20 cellular contexts compared by ENCODE assay signal in genomic region chrX:115591420-115591819, GRCh38. TPM values are rescaled to one million over a fixed set of nuclear protein-coding genes. Genes with fewer than 3 reads are reported as not detected.
A peak's percentile ranks its signal among the peaks of the same experiment; 100 is the strongest.
DNase-seq lines count a peak whose midpoint lies in the region; ATAC-seq and TF ChIP-seq lines count a peak whose summit lies in the region.
"Had no signal": no experiment of that assay in that cellular context is flagged by ENCODE, and none has a peak within 500 bp of the region (broad histone marks: within the 10 kb centered on the region; RNA-seq: fewer than 3 reads in every experiment).

No MANE protein-coding gene starts in this region.

- no peak for DNase-seq in PC-3
- no peak for DNase-seq in endothelial cell (ENCODE audit: low spot score)
- DNase-seq in osteoblast (ENCODE audit: insufficient read length, low spot score, missing footprints), result no peak
- no peak for DNase-seq in NCI-H748 (lab: John Stamatoyannopoulos, UW; ENCODE audit: unreplicated experiment)
- DNase-seq in AG08395 (ENCODE audit: low spot score), result no peak
- DNase-seq: activated CD4-positive, alpha-beta T cell treated with anti-CD3 and anti-CD28 coated beads, Interleukin-2, amount 50 U/mL, for 4 hours; activated naive CD4-positive, alpha-beta T cell; aorta; mesendoderm; NCI-H1048; NCI-H2029 treated with DMSO at 0.1 percent for 48 hours; NCI-H510A; psoas muscle; T-helper 1 cell had no signal

- H2AFZ ChIP-seq in ACC112 (ENCODE audit: low read length, unreplicated experiment) (no peak overlapping the region), PC-3 (ENCODE audit: low read length) (no peak overlapping the region), osteoblast (ENCODE audit: low read length) (no peak overlapping the region)

- H3K27me3 ChIP-seq in ACC112 (ENCODE audit: insufficient read depth, low read length) (no peaks in the 10 kb centered on the region), PC-3 (ENCODE audit: low read length) (no peaks in the 10 kb centered on the region), osteoblast (ENCODE audit: insufficient read depth, low read length) (peaks cover 16% of the 10 kb centered on the region)

- BruUV-seq in PC-3 (replicated peaks; lab: Mats Ljungman, UMichigan), result TSS peak; percentile 47

- ATAC-seq in PC-3 (no peak), GM21723 (IDR thresholded peaks at IDR 0.05; ENCODE audit: unreplicated experiment) (no peak), HG02885 (IDR thresholded peaks at IDR 0.05; ENCODE audit: poor library complexity, unreplicated experiment) (no peak)
- ATAC-seq: natural killer cell treated with Interleukin-12 subunit alpha and Interleukin-12 subunit beta and Interleukin-15 and Interleukin-18, amount 100 ng/mL, for 72 hours; stimulated activated effector memory CD8-positive, alpha-beta T cell treated with anti-CD3 and anti-CD28 coated beads, Interleukin-12 subunit alpha, Interleukin-12 subunit beta, amount 100 ng/mL, for 72 hours had no signal

- peak overlapping the region; percentile 57 for H3K27ac Mint-ChIP-seq in endothelial cell (ENCODE audit: unreplicated experiment)
- H3K27ac Mint-ChIP-seq: natural killer cell treated with Interleukin-12 subunit alpha and Interleukin-12 subunit beta and Interleukin-15 and Interleukin-18, amount 100 ng/mL, for 72 hours; stimulated activated effector memory CD8-positive, alpha-beta T cell treated with anti-CD3 and anti-CD28 coated beads, Interleukin-12 subunit alpha, Interleukin-12 subunit beta, amount 100 ng/mL, for 72 hours had no signal

- peak overlapping the region; percentile 83 for H3K9ac ChIP-seq in PC-3 (ENCODE audit: low read length)

- H3K79me2 ChIP-seq in ACC112 (ENCODE audit: control insufficient read depth, insufficient read depth, low read length, unreplicated experiment) (peaks cover 86% of the 10 kb centered on the region), PC-3 (ENCODE audit: low read length) (peaks cover 97% of the 10 kb centered on the region), osteoblast (ENCODE audit: insufficient read depth, low read length) (peaks cover 84% of the 10 kb centered on the region)

- TF ChIP-seq CTCF in PC-3 (conservative IDR thresholded peaks at IDR 0.05; ENCODE audit: low read depth, low read length) (no peak), endothelial cell (IDR thresholded peaks at IDR 0.05; ENCODE audit: unreplicated experiment) (no peak), osteoblast (IDR thresholded peaks at IDR 0.05; ENCODE audit: extremely low read depth, low read depth, low read length) (no peak)

- H3K27me3 Mint-ChIP-seq in endothelial cell (ENCODE audit: unreplicated experiment), result no peaks in the 10 kb centered on the region

- no peaks in the 10 kb centered on the region for H3K9me3 ChIP-seq in PC-3 (ENCODE audit: low read length)
- no peaks in the 10 kb centered on the region for H3K9me3 ChIP-seq in osteoblast (ENCODE audit: low read depth, low read length)
- H3K9me3 ChIP-seq: psoas muscle, tibial nerve had no signal

- H3K36me3 ChIP-seq in ACC112 (ENCODE audit: insufficient read depth, low read length) (no peaks in the 10 kb centered on the region), PC-3 (ENCODE audit: low read depth, low read length) (peaks cover 9% of the 10 kb centered on the region; the same call in 1 of the 2 replicates), osteoblast (ENCODE audit: insufficient read depth, low read length) (peaks cover 5% of the 10 kb centered on the region)
- H3K36me3 ChIP-seq: tibial nerve had no signal

- H3F3A ChIP-seq in PC-3 (ENCODE audit: low read length, unreplicated experiment), result no peaks in the 10 kb centered on the region

- H3K9me3 Mint-ChIP-seq in endothelial cell (ENCODE audit: unreplicated experiment), result no peaks in the 10 kb centered on the region
- H3K9me3 Mint-ChIP-seq: natural killer cell treated with Interleukin-12 subunit alpha and Interleukin-12 subunit beta and Interleukin-15 and Interleukin-18, amount 100 ng/mL, for 72 hours; stimulated activated effector memory CD8-positive, alpha-beta T cell treated with anti-CD3 and anti-CD28 coated beads, Interleukin-12 subunit alpha, Interleukin-12 subunit beta, amount 100 ng/mL, for 72 hours had no signal

- H4K20me1 ChIP-seq in PC-3 (ENCODE audit: low read length), result no peaks in the 10 kb centered on the region
- H4K20me1 ChIP-seq in osteoblast (ENCODE audit: insufficient read depth, low read length), result no peaks in the 10 kb centered on the region

- CTCF ChIA-PET in PC-3 (lab: Charles Lee), result no interaction called here

- no peaks in the 10 kb centered on the region for H3K36me3 Mint-ChIP-seq in endothelial cell (ENCODE audit: low read depth, unreplicated experiment)
- H3K36me3 Mint-ChIP-seq: natural killer cell treated with Interleukin-12 subunit alpha and Interleukin-12 subunit beta and Interleukin-15 and Interleukin-18, amount 100 ng/mL, for 72 hours; stimulated activated effector memory CD8-positive, alpha-beta T cell treated with anti-CD3 and anti-CD28 coated beads, Interleukin-12 subunit alpha, Interleukin-12 subunit beta, amount 100 ng/mL, for 72 hours had no signal

- no peak overlapping the region for H3K4me3 Mint-ChIP-seq in endothelial cell (ENCODE audit: unreplicated experiment)
- H3K4me3 Mint-ChIP-seq: natural killer cell treated with Interleukin-12 subunit alpha and Interleukin-12 subunit beta and Interleukin-15 and Interleukin-18, amount 100 ng/mL, for 72 hours; stimulated activated effector memory CD8-positive, alpha-beta T cell treated with anti-CD3 and anti-CD28 coated beads, Interleukin-12 subunit alpha, Interleukin-12 subunit beta, amount 100 ng/mL, for 72 hours had no signal

- no peak overlapping the region for H3K4me3 ChIP-seq in ACC112 (ENCODE audit: low read depth, low read length)
- H3K4me3 ChIP-seq in PC-3 (ENCODE audit: low read length), result peak overlapping the region; percentile 26; the same call in 1 of the 2 replicates
- H3K4me3 ChIP-seq in osteoblast (ENCODE audit: insufficient read depth, low read length), result no peak overlapping the region
- H3K4me3 ChIP-seq: tibial nerve had no signal

- H3K4me1 Mint-ChIP-seq in endothelial cell (ENCODE audit: unreplicated experiment), result peaks cover 19% of the 10 kb centered on the region
- H3K4me1 Mint-ChIP-seq: stimulated activated effector memory CD8-positive, alpha-beta T cell treated with anti-CD3 and anti-CD28 coated beads, Interleukin-12 subunit alpha, Interleukin-12 subunit beta, amount 100 ng/mL, for 72 hours had no signal

- POLR2A ChIA-PET in PC-3 (lab: Charles Lee; ENCODE audit: unreplicated experiment), result no interaction called here

- H3K9me2 ChIP-seq in PC-3 (replicated peaks; ENCODE audit: low read length), result no peaks in the 10 kb centered on the region

- H3K4me1 ChIP-seq in ACC112 (ENCODE audit: control insufficient read depth, insufficient read depth, low read length, unreplicated experiment) (peaks cover 16% of the 10 kb centered on the region), PC-3 (ENCODE audit: insufficient read depth, low read length) (peaks cover 80% of the 10 kb centered on the region), osteoblast (ENCODE audit: insufficient read depth, low read length) (peaks cover 27% of the 10 kb centered on the region)

- intact Hi-C loops in PC-3 (cut with micrococcal nuclease), result no loop called here

- H3K27ac ChIP-seq in ACC112 (ENCODE audit: low read depth, low read length), result peak overlapping the region; percentile 12; the same call in 1 of the 2 replicates
- peak overlapping the region; percentile 98 for H3K27ac ChIP-seq in PC-3 (ENCODE audit: low read length)
- peak overlapping the region; percentile 10 for H3K27ac ChIP-seq in osteoblast (ENCODE audit: low read depth, low read length)

- H3K4me2 ChIP-seq in PC-3 (ENCODE audit: low read length), result peak overlapping the region; percentile 80
- no peak overlapping the region for H3K4me2 ChIP-seq in osteoblast (ENCODE audit: insufficient read depth, low read length)

RNA-seq across cellular contexts. Expression of gene PLS3, which starts 30.4 kb away (rescaled TPM):
- total RNA-seq in PC-3 (2014; rRNA removed), result 248 and 267 TPM in 2 replicates
- total RNA-seq in endothelial cell (ENCODE audit: unreplicated experiment), result 122 TPM
- total RNA-seq in osteoblast, result 324 and 358 TPM in 2 replicates

Comparison
In these comparisons a context has a peak if more than half of its experiments do, and no peak if none do; other contexts are left out.
1. H3K27ac ChIP-seq: peak in every context shown above with its lines; median percentile 98 in PC-3; 12 in ACC112; 10 in osteoblast.